8 cellular contexts compared by ENCODE assay signal in the genomic region with DNA sequence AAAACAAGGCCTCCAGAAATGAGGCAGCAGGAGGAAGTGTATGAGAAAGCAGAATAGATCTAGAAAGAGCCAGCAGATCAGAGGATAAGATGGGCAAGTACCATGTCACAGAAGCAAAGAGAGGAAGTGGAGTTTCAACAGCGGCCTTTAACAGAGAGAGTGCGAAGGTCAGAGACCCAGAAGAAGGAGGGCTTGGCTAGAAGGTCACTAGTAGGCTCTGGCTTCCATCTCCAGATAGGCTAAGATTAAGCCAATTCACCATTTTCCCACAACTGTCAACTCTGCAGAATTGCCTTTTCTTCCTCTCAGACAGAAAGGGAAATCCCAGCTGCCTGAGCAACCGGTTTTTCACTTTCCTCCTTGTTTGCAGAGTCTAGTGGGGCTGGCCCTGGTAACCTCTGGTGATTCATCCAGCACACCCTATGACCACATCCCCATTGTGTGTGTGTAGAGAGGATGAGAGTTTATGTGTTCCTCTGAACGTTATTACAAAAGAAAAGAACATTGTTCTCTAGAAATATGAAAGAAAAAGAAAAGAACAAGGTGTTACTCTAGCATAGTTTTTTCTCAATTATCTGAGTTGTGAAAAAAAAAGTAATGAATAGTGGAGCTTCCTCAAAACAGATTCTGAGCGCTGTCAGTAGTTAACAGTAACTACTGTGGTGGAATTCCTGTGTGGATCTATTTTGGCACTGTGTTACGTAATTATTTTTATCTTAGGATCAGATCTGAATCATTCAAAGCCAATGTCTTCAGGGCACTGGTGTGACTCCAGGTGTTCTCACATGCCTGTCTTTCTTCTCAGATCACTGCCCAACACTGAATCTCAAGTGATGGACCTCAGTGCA.
DNase-seq lines count a peak whose midpoint lies in the region; ATAC-seq and TF ChIP-seq lines count a peak whose summit lies in the region.

No MANE protein-coding gene starts in this region.

- WGBS in mesenchymal stem cell, result 51% methylated on average over 4 of the region's 6 CpGs

- peak overlapping the region; percentile 54 for H4K8ac ChIP-seq in mesenchymal stem cell (ENCODE audit: low read length)

- no peak overlapping the region for H2AFZ ChIP-seq in mesenchymal stem cell (ENCODE audit: low read depth, low read length)

- peak overlapping the region in 1 of 2 experiments; percentile 4 for H3K14ac ChIP-seq in mesenchymal stem cell (ENCODE audit: low read length in 2 of 2)

- H3K27ac ChIP-seq in HL-60 (replicated peaks) (peak overlapping the region; percentile 79), mesenchymal stem cell (ENCODE audit: low read length, poor library complexity, severe bottlenecking) (peak overlapping the region; percentile 68)

- H3K18ac ChIP-seq in mesenchymal stem cell (ENCODE audit: low read depth in 1 of 2, low read length in 2 of 2), result peak overlapping the region; percentile 64 to 83

- no peak overlapping the region for H4K91ac ChIP-seq in mesenchymal stem cell (ENCODE audit: low read length)

- no peak overlapping the region for H2BK120ac ChIP-seq in mesenchymal stem cell (ENCODE audit: low read depth, low read length)

- no peak overlapping the region for H3K4me2 ChIP-seq in mesenchymal stem cell (ENCODE audit: low read length, poor library complexity, severe bottlenecking)

- H3K4me1 ChIP-seq in mesenchymal stem cell (ENCODE audit: control insufficient read depth, insufficient read depth, low read depth, low read length), result peaks cover 7% of the 10 kb centered on the region

- H3K23ac ChIP-seq in mesenchymal stem cell (ENCODE audit: low read length in 2 of 2), result no peak overlapping the region

- H2AK5ac ChIP-seq in mesenchymal stem cell (ENCODE audit: low read length, severe bottlenecking), result no peak overlapping the region

- no peak overlapping the region for H3K4me3 ChIP-seq in HL-60 (replicated peaks; ENCODE audit: insufficient read depth, low read length)
- no peak overlapping the region for H3K4me3 ChIP-seq in mesenchymal stem cell (ENCODE audit: insufficient read depth in 1 of 2, low read depth in 1 of 2, low read length in 2 of 2)

- H3K9ac ChIP-seq in mesenchymal stem cell (ENCODE audit: low read length), result peak overlapping the region; percentile 56

- H3K79me1 ChIP-seq in mesenchymal stem cell (replicated peaks; ENCODE audit: low read length, poor library complexity, severe bottlenecking), result no peaks in the 10 kb centered on the region

- TF ChIP-seq CTCF in HL-60 (IDR thresholded peaks at IDR 0.05; ENCODE audit: insufficient read depth, low read length), result no peak

- H3K27me3 ChIP-seq in HL-60 (ENCODE audit: insufficient read depth, poor library complexity, severe bottlenecking) (no peaks in the 10 kb centered on the region), mesenchymal stem cell (ENCODE audit: control insufficient read depth in 1 of 2, insufficient read depth in 1 of 2, low read length in 2 of 2) (no peaks in the 10 kb centered on the region)

- H3K9me3 ChIP-seq in mesenchymal stem cell (ENCODE audit: control insufficient read depth, low read length), result no peaks in the 10 kb centered on the region

- H3K36me3 ChIP-seq in mesenchymal stem cell (ENCODE audit: control insufficient read depth in 1 of 2, insufficient read depth in 2 of 2, low read depth in 1 of 2, low read length in 2 of 2), result no peaks in the 10 kb centered on the region

- peak overlapping the region; percentile 9 to 17 for H2BK12ac ChIP-seq in mesenchymal stem cell (ENCODE audit: low read length in 2 of 2)

- peak; percentile 94 for DNase-seq in CD1c-positive myeloid dendritic cell (ENCODE audit: extremely low spot score)
- DNase-seq in HL-60 (ENCODE audit: low read depth in 1 of 2, low spot score in 1 of 2), result peak; percentile 69 to 83
- peak; percentile 42 for DNase-seq in UCSD-AML1 (lab: John Stamatoyannopoulos, UW; ENCODE audit: unreplicated experiment)
- peak; percentile 31 for DNase-seq in central memory CD4-positive, alpha-beta T cell
- peak; percentile 95 for DNase-seq in mesenchymal stem cell
- peak; percentile 54 to 56 for DNase-seq in stimulated activated CD8-positive, alpha-beta memory T cell treated with anti-CD3 and anti-CD28 coated beads, Interleukin-15, amount 100 ng/mL, for 48 hours (ENCODE audit: low read depth in 2 of 2)
- no peak for DNase-seq in ecto neural progenitor cell (ENCODE audit: low spot score)

- H2BK15ac ChIP-seq in mesenchymal stem cell (ENCODE audit: low read depth, poor library complexity, severe bottlenecking), result no peak overlapping the region

- peak; percentile 98 for ATAC-seq in GM21360 (IDR thresholded peaks at IDR 0.05; ENCODE audit: unreplicated experiment)

- no peak overlapping the region for H2BK5ac ChIP-seq in mesenchymal stem cell (ENCODE audit: low read depth, low read length, poor library complexity, severe bottlenecking)

- H3K4ac ChIP-seq in mesenchymal stem cell (ENCODE audit: low read depth in 1 of 2, low read length in 2 of 2), result peak overlapping the region in 1 of 2 experiments; percentile 65
